ENCODE assay signal across 16 cellular contexts in the genomic region with DNA sequence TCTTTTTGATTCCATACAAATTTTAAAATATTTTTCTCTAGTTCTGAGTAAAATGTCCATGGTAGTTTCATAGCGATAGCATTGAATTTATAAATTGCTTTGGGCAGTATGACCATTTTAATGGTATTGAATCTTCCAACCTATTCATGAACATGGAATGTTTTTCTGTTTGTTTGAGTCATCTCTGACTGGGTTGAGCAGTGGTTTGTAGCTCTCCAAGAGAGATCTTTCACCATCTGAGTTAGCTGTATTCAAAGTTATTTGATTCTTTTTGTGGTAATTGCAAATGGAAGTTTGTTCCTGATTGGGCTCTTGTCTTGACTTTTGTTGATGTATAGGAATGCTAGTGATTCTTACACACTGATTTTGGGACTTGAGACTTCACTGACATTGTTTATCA.
DNase-seq lines count a peak whose midpoint lies in the region; ATAC-seq and TF ChIP-seq lines count a peak whose summit lies in the region.
"Had no signal": no experiment of that assay in that cellular context is flagged by ENCODE, and none has a peak within 500 bp of the region (broad histone marks: within the 10 kb centered on the region; RNA-seq: fewer than 3 reads in every experiment).

No MANE protein-coding gene starts in this region.

- no peaks in the 10 kb centered on the region for H3K4me1 Mint-ChIP-seq in activated CD8-positive, alpha-beta T cell treated with anti-CD3 and anti-CD28 coated beads, Interleukin-2, amount 10 ng/mL, durations not matched to agents 7 days and 5 days (ENCODE audit: low read depth)
- H3K4me1 Mint-ChIP-seq: CD8-positive, alpha-beta memory T cell had no signal

- H3K9me3 Mint-ChIP-seq in activated CD8-positive, alpha-beta T cell treated with anti-CD3 and anti-CD28 coated beads, Interleukin-2, amount 10 ng/mL, durations not matched to agents 7 days and 5 days (ENCODE audit: insufficient read depth), result no peaks in the 10 kb centered on the region
- H3K9me3 Mint-ChIP-seq: CD8-positive, alpha-beta memory T cell had no signal

- CTCF ChIA-PET in activated CD8-positive, alpha-beta T cell treated with anti-CD3 and anti-CD28 coated beads, Interleukin-2, amount 10 ng/mL, durations not matched to agents 7 days and 5 days (lab: Charles Lee), result no interaction called here

- no peaks in the 10 kb centered on the region for H3K36me3 Mint-ChIP-seq in activated CD8-positive, alpha-beta T cell treated with anti-CD3 and anti-CD28 coated beads, Interleukin-2, amount 10 ng/mL, durations not matched to agents 7 days and 5 days (ENCODE audit: low read depth)
- H3K36me3 Mint-ChIP-seq: CD8-positive, alpha-beta memory T cell had no signal

- no peak overlapping the region for H3K27ac Mint-ChIP-seq in activated CD8-positive, alpha-beta T cell treated with anti-CD3 and anti-CD28 coated beads, Interleukin-2, amount 10 ng/mL, durations not matched to agents 7 days and 5 days
- H3K27ac Mint-ChIP-seq: CD8-positive, alpha-beta memory T cell had no signal

- ATAC-seq in GM21367 (IDR thresholded peaks at IDR 0.05; ENCODE audit: unreplicated experiment), result no peak
- ATAC-seq in activated CD8-positive, alpha-beta T cell treated with anti-CD3 and anti-CD28 coated beads, Interleukin-2, amount 10 ng/mL, durations not matched to agents 7 days and 5 days, result no peak
- ATAC-seq: A549 had no signal

- H3K27me3 Mint-ChIP-seq in activated CD8-positive, alpha-beta T cell treated with anti-CD3 and anti-CD28 coated beads, Interleukin-2, amount 10 ng/mL, durations not matched to agents 7 days and 5 days (ENCODE audit: low read depth), result no peaks in the 10 kb centered on the region
- H3K27me3 Mint-ChIP-seq: CD8-positive, alpha-beta memory T cell had no signal

- TF ChIP-seq CTCF in cardiac fibroblast (IDR thresholded peaks at IDR 0.05; ENCODE audit: low read depth, low read length), result no peak

- POLR2A ChIA-PET in activated CD8-positive, alpha-beta T cell treated with anti-CD3 and anti-CD28 coated beads, Interleukin-2, amount 10 ng/mL, durations not matched to agents 7 days and 5 days (lab: Charles Lee), result no interaction called here

- H3K4me3 ChIP-seq in cardiac fibroblast (replicated peaks in 1 of 2; ENCODE audit: low read depth in 2 of 2, low read length in 2 of 2), result no peak overlapping the region
- H3K4me3 ChIP-seq: A549, HAP-1 had no signal

- no peak overlapping the region for H3K4me3 Mint-ChIP-seq in activated CD8-positive, alpha-beta T cell treated with anti-CD3 and anti-CD28 coated beads, Interleukin-2, amount 10 ng/mL, durations not matched to agents 7 days and 5 days
- H3K4me3 Mint-ChIP-seq: CD8-positive, alpha-beta memory T cell had no signal

- peak; percentile 9 for DNase-seq in AG20443 (ENCODE audit: low spot score)
- peak; percentile 40 for DNase-seq in HS-27A (ENCODE audit: low read depth)
- peak; percentile 1 to 74 for DNase-seq in cardiac fibroblast (ENCODE audit: low read depth in 2 of 2)
- peak; percentile 2 for DNase-seq in kidney glomerular epithelial cell (lab: John Stamatoyannopoulos, UW)
- DNase-seq in T1000 (lab: John Stamatoyannopoulos, UW), result no peak
- no peak for DNase-seq in foreskin melanocyte
- no peak for DNase-seq in activated CD8-positive, alpha-beta T cell treated with anti-CD3 and anti-CD28 coated beads, Interleukin-2, amount 10 ng/mL, durations not matched to agents 7 days and 5 days
- DNase-seq: BE2C; CD8-positive, alpha-beta memory T cell; NCI-H1436 treated with DMSO at 0.1 percent for 48 hours; NCI-H2227 treated with DMSO at 0.1 percent for 48 hours; NCI-H526; OCI-M1 had no signal

Comparison
In these comparisons a context has a peak if more than half of its experiments do, and no peak if none do; other contexts are left out.
1. DNase-seq: peak in AG20443 (single experiment), HS-27A (single experiment), cardiac fibroblast (2 of 2) and kidney glomerular epithelial cell (single experiment); none in T1000 (single experiment), foreskin melanocyte (single experiment) and activated CD8-positive, alpha-beta T cell treated with anti-CD3 and anti-CD28 coated beads, Interleukin-2, amount 10 ng/mL, durations not matched to agents 7 days and 5 days (single experiment).